15 cellular contexts compared by ENCODE assay signal in genomic region chr4:20916106-20916505, GRCh38.
DNase-seq lines count a peak whose midpoint lies in the region; ATAC-seq and TF ChIP-seq lines count a peak whose summit lies in the region.
"Had no signal": no experiment of that assay in that cellular context is flagged by ENCODE, and none has a peak within 500 bp of the region (broad histone marks: within the 10 kb centered on the region; RNA-seq: fewer than 3 reads in every experiment).

No MANE protein-coding gene starts in this region.

- in situ Hi-C loops in HAP-1 (cut with MboI; ENCODE audit: low sequenced_read_pairs) = no loop called here

- no peaks in the 10 kb centered on the region for H3K36me3 Mint-ChIP-seq in CD4-positive, alpha-beta T cell (ENCODE audit: low read depth)
- no peaks in the 10 kb centered on the region for H3K36me3 Mint-ChIP-seq in activated T-helper 17 cell treated with anti-CD3 and anti-CD28 coated beads, Interleukin-2, amount 50 U/mL, for 72 hours (ENCODE audit: low read depth)
- peaks cover 0 to 4% (median 0%) of the 10 kb centered on the region in 5 donors for H3K36me3 Mint-ChIP-seq in naive thymus-derived CD4-positive, alpha-beta T cell

- no peaks in the 10 kb centered on the region for H3K27me3 Mint-ChIP-seq in CD4-positive, alpha-beta T cell
- H3K27me3 Mint-ChIP-seq in activated T-helper 17 cell treated with anti-CD3 and anti-CD28 coated beads, Interleukin-2, amount 50 U/mL, for 72 hours = no peaks in the 10 kb centered on the region
- H3K27me3 Mint-ChIP-seq in naive thymus-derived CD4-positive, alpha-beta T cell = no peaks in the 10 kb centered on the region

- H3K9me3 Mint-ChIP-seq in CD4-positive, alpha-beta T cell = peaks cover 4% of the 10 kb centered on the region
- peaks cover 3% of the 10 kb centered on the region for H3K9me3 Mint-ChIP-seq in activated T-helper 17 cell treated with anti-CD3 and anti-CD28 coated beads, Interleukin-2, amount 50 U/mL, for 72 hours
- peaks cover 0 to 6% (median 2%) of the 10 kb centered on the region in 11 donors for H3K9me3 Mint-ChIP-seq in naive thymus-derived CD4-positive, alpha-beta T cell

- H3K4me1 Mint-ChIP-seq in CD4-positive, alpha-beta T cell (ENCODE audit: low read depth) = peaks cover 20% of the 10 kb centered on the region
- peaks cover 9% of the 10 kb centered on the region for H3K4me1 Mint-ChIP-seq in activated T-helper 17 cell treated with anti-CD3 and anti-CD28 coated beads, Interleukin-2, amount 50 U/mL, for 72 hours
- peaks cover 0 to 27% (median 14%) of the 10 kb centered on the region in 7 donors for H3K4me1 Mint-ChIP-seq in naive thymus-derived CD4-positive, alpha-beta T cell

- no peak for TF ChIP-seq CTCF in CD4-positive, alpha-beta T cell (IDR thresholded peaks at IDR 0.05)
- no peak for TF ChIP-seq CTCF in upper lobe of right lung (IDR thresholded peaks at IDR 0.05)

- no peaks in the 10 kb centered on the region for H3K27me3 ChIP-seq in CD4-positive, alpha-beta T cell (ENCODE audit: control insufficient read depth, insufficient read depth, low read length)
- no peaks in the 10 kb centered on the region for H3K27me3 ChIP-seq in naive thymus-derived CD4-positive, alpha-beta T cell (ENCODE audit: control insufficient read depth in 2 of 2, insufficient read depth in 2 of 2, low read length in 2 of 2)
- H3K27me3 ChIP-seq in upper lobe of right lung (no peaks in the 10 kb centered on the region), HAP-1 (ENCODE audit: low read depth) (no peaks in the 10 kb centered on the region; the same call in 1 of the 2 replicates)
- H3K27me3 ChIP-seq: foreskin keratinocyte had no signal

- CTCF ChIA-PET in CD4-positive, alpha-beta T cell (lab: Charles Lee) = no interaction called here
- CTCF ChIA-PET in naive thymus-derived CD4-positive, alpha-beta T cell (lab: Charles Lee) = interaction anchor here (0.8 to 1.2 kb wide), 2 partner anchors 96 to 219 kb away, joined by 3 read pairs; no protein-coding TSS in a partner anchor

- no peak overlapping the region for H3K27ac ChIP-seq in CD4-positive, alpha-beta T cell (ENCODE audit: low read depth, low read length)
- H3K27ac ChIP-seq in naive thymus-derived CD4-positive, alpha-beta T cell (ENCODE audit: low read depth, low read length) = no peak overlapping the region
- no peak overlapping the region for H3K27ac ChIP-seq in upper lobe of right lung
- H3K27ac ChIP-seq: foreskin keratinocyte had no signal

- H3K4me1 ChIP-seq in naive thymus-derived CD4-positive, alpha-beta T cell (ENCODE audit: control insufficient read depth in 2 of 2, insufficient read depth in 2 of 2, low read length in 2 of 2) = peaks cover 0 to 3% of the 10 kb centered on the region in 2 donors
- H3K4me1 ChIP-seq in upper lobe of right lung (no peaks in the 10 kb centered on the region), HAP-1 (no peaks in the 10 kb centered on the region)
- H3K4me1 ChIP-seq: foreskin keratinocyte had no signal

- H3K27ac Mint-ChIP-seq in CD4-positive, alpha-beta T cell = peak overlapping the region; percentile 27
- H3K27ac Mint-ChIP-seq in activated T-helper 17 cell treated with anti-CD3 and anti-CD28 coated beads, Interleukin-2, amount 50 U/mL, for 72 hours = peak overlapping the region; percentile 28
- H3K27ac Mint-ChIP-seq in naive thymus-derived CD4-positive, alpha-beta T cell = peak overlapping the region; percentile 7 to 88 (median 75)

- H3K36me3 ChIP-seq in naive thymus-derived CD4-positive, alpha-beta T cell (ENCODE audit: control insufficient read depth in 2 of 3, insufficient read depth in 3 of 3, low read length in 3 of 3) = no peaks in the 10 kb centered on the region
- H3K36me3 ChIP-seq in upper lobe of right lung (no peaks in the 10 kb centered on the region), HAP-1 (replicated peaks) (no peaks in the 10 kb centered on the region)

- intact Hi-C loops in CD4-positive, alpha-beta T cell (cut with DNase I, micrococcal nuclease) = no loop called here
- intact Hi-C loops in naive thymus-derived CD4-positive, alpha-beta T cell (cut with micrococcal nuclease) = no loop called here
- intact Hi-C loops in upper lobe of right lung (cut with DNase I) = no loop called here

- H3K9me3 ChIP-seq in CD4-positive, alpha-beta T cell (ENCODE audit: control insufficient read depth, low read length) = no peaks in the 10 kb centered on the region
- no peaks in the 10 kb centered on the region for H3K9me3 ChIP-seq in naive thymus-derived CD4-positive, alpha-beta T cell (ENCODE audit: control insufficient read depth in 2 of 3, low read length in 3 of 3)
- H3K9me3 ChIP-seq in upper lobe of right lung (no peaks in the 10 kb centered on the region), HAP-1 (no peaks in the 10 kb centered on the region; the same call in 1 of the 2 replicates)

- peak in 2 of 10 experiments; percentile 2 to 6 for DNase-seq in CD4-positive, alpha-beta T cell
- DNase-seq in H4 (ENCODE audit: low spot score) = peak; percentile 9
- DNase-seq in naive thymus-derived CD4-positive, alpha-beta T cell = peak in 5 of 9 donors; percentile 1 to 37 (median 14)
- DNase-seq in upper lobe of right lung = no peak
- no peak for DNase-seq in HAP-1 (ENCODE audit: low spot score in 2 of 2)
- DNase-seq: activated CD4-positive, CD25-positive, alpha-beta regulatory T cell; anterior cingulate cortex; foreskin keratinocyte; IMR-90; MV-4-11; NCI-H2029 treated with DMSO at 0.1 percent for 48 hours; NCI-H510A treated with DMSO at 0.1 percent for 48 hours; SHP77 had no signal

- POLR2A ChIA-PET in CD4-positive, alpha-beta T cell (lab: Charles Lee) = interaction anchor here (0.6 to 1.4 kb wide), 2 partner anchors 14 to 44 kb away, joined by 3 read pairs; no protein-coding TSS in a partner anchor
- POLR2A ChIA-PET in naive thymus-derived CD4-positive, alpha-beta T cell (lab: Charles Lee) = interaction anchor here (1.5 kb wide), 1 partner anchor 10 kb away, joined by 4 read pairs; no protein-coding TSS in a partner anchor

- peak; percentile 56 for ATAC-seq in CD4-positive, alpha-beta T cell (ENCODE audit: poor library complexity)
- peak; percentile 56 for ATAC-seq in activated T-helper 17 cell treated with anti-CD3 and anti-CD28 coated beads, Interleukin-2, amount 50 U/mL, for 72 hours (replicated peaks)
- ATAC-seq in naive thymus-derived CD4-positive, alpha-beta T cell = peak; percentile 67
- ATAC-seq in upper lobe of right lung (no peak), GM21367 (IDR thresholded peaks at IDR 0.05; ENCODE audit: unreplicated experiment) (no peak)
- ATAC-seq: foreskin keratinocyte had no signal

- no peak overlapping the region for H3K4me3 ChIP-seq in naive thymus-derived CD4-positive, alpha-beta T cell (ENCODE audit: low read length)
- H3K4me3 ChIP-seq in upper lobe of right lung = no peak overlapping the region
- no peak overlapping the region for H3K4me3 ChIP-seq in HAP-1

- peak overlapping the region; percentile 17 for H3K4me3 Mint-ChIP-seq in CD4-positive, alpha-beta T cell
- H3K4me3 Mint-ChIP-seq in activated T-helper 17 cell treated with anti-CD3 and anti-CD28 coated beads, Interleukin-2, amount 50 U/mL, for 72 hours = peak overlapping the region; percentile 13
- H3K4me3 Mint-ChIP-seq in naive thymus-derived CD4-positive, alpha-beta T cell = peak overlapping the region in 8 of 10 donors; percentile 13 to 67 (median 50)

Comparison
In these comparisons a context has a peak if more than half of its experiments do, and no peak if none do; other contexts are left out.
1. ATAC-seq: peak in CD4-positive, alpha-beta T cell (single experiment), activated T-helper 17 cell treated with anti-CD3 and anti-CD28 coated beads, Interleukin-2, amount 50 U/mL, for 72 hours (single experiment) and naive thymus-derived CD4-positive, alpha-beta T cell (single experiment); none in upper lobe of right lung (single experiment) and GM21367 (single experiment).
2. DNase-seq: peak in H4 (single experiment) and naive thymus-derived CD4-positive, alpha-beta T cell (5 of 9); none in upper lobe of right lung (single experiment) and HAP-1 (0 of 2).
3. Peak in every context shown above with its lines, with median percentiles within 50 percentile points of each other: H3K27ac Mint-ChIP-seq and H3K4me3 Mint-ChIP-seq.